In the genomic region with DNA sequence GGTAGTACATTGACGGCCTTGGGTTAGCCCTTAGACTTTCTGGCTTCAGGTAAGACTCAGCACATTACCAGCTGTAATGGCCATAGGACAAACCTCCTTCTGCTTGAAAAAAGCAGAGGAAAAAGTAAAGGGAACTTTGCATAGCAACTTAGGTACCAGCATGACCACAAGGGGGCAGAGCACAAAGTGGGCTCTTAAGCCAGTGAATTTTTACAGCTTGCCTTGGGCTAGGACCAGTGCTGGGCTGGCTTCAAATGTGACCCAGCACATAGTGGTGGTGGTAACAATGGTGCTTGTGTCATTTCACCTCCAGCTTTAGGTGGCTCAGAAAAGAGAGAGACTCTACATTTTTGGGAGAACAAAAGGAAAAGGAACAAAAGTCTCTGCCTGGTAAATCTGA, we compare ENCODE assay signal across 1 cellular context.
TF ChIP-seq lines count a peak whose summit lies in the region.

No MANE protein-coding gene starts in this region.

TF ChIP-seq in IMR-90, 13 proteins besides CTCF, POLR2A, EP300 and RAD21:
- TF ChIP-seq SMC3 (IDR thresholded peaks at IDR 0.05; ENCODE audit: low read depth, low read length) (no peak), MAZ (IDR thresholded peaks at IDR 0.05; ENCODE audit: borderline replicate concordance, low read depth, low read length) (no peak), CHD1 (IDR thresholded peaks at IDR 0.05; ENCODE audit: low read depth, low read length) (no peak), MXI1 (IDR thresholded peaks at IDR 0.05; ENCODE audit: borderline replicate concordance, low read depth, low read length) (no peak), BHLHE40 (IDR thresholded peaks at IDR 0.05; ENCODE audit: low read depth, low read length) (no peak)
- TF ChIP-seq, protein P1, sequence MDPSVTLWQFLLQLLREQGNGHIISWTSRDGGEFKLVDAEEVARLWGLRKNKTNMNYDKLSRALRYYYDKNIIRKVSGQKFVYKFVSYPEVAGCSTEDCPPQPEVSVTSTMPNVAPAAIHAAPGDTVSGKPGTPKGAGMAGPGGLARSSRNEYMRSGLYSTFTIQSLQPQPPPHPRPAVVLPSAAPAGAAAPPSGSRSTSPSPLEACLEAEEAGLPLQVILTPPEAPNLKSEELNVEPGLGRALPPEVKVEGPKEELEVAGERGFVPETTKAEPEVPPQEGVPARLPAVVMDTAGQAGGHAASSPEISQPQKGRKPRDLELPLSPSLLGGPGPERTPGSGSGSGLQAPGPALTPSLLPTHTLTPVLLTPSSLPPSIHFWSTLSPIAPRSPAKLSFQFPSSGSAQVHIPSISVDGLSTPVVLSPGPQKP (IDR thresholded peaks at IDR 0.05; ENCODE audit: borderline replicate concordance, low read depth, low read length): no peak
